Comparison of ENCODE assay signal across 8 cellular contexts in genomic region chr19:35899547-35900214, GRCh38. TPM values are rescaled to one million over a fixed set of nuclear protein-coding genes. Genes with fewer than 3 reads are reported as not detected.
DNase-seq lines count a peak whose midpoint lies in the region; ATAC-seq and TF ChIP-seq lines count a peak whose summit lies in the region.

No MANE protein-coding gene starts in this region.

- H3K27me3 ChIP-seq in BLaER1 (no peaks in the 10 kb centered on the region), OCI-LY3 (ENCODE audit: low read depth, low read length) (no peaks in the 10 kb centered on the region), mononuclear cell (ENCODE audit: insufficient read depth, low read length) (no peaks in the 10 kb centered on the region)

- DNase-seq in HUDEP-2 (lab: John Stamatoyannopoulos, UW; ENCODE audit: unreplicated experiment in 76 of 76), result peak in 68 of 76 experiments; percentile 6 to 86 (median 63)
- DNase-seq in activated T-cell treated with anti-CD3 and anti-CD28 coated beads for 48 hours (ENCODE audit: low read depth), result peak; percentile 86
- DNase-seq in epithelial cell of prostate (ENCODE audit: low read depth, low spot score), result no peak
- peak; percentile 69 to 78 for DNase-seq in stimulated activated CD8-positive, alpha-beta memory T cell treated with anti-CD3 and anti-CD28 coated beads, Interleukin-2, amount 100 ng/mL, for 1 hour (ENCODE audit: low read depth in 2 of 2)

- H3K79me2 ChIP-seq in OCI-LY3 (ENCODE audit: low read length), result peaks cover 48% of the 10 kb centered on the region

- no peak for TF ChIP-seq CTCF in OCI-LY3 (IDR thresholded peaks at IDR 0.05; ENCODE audit: low read depth, low read length)

- peak; percentile 41 for ATAC-seq in GM19372 (IDR thresholded peaks at IDR 0.05; ENCODE audit: low read depth, unreplicated experiment)

- no peak overlapping the region for H2AFZ ChIP-seq in OCI-LY3 (ENCODE audit: low read depth, low read length)

- H3K4me1 ChIP-seq in BLaER1, result peaks cover 55% of the 10 kb centered on the region
- H3K4me1 ChIP-seq in OCI-LY3 (ENCODE audit: low read length), result peaks cover 46% of the 10 kb centered on the region
- peaks cover 70% of the 10 kb centered on the region for H3K4me1 ChIP-seq in mononuclear cell (ENCODE audit: insufficient read depth, low read length)

- peak overlapping the region; percentile 87 for H3K27ac ChIP-seq in BLaER1
- H3K27ac ChIP-seq in OCI-LY3 (ENCODE audit: low read length), result peak overlapping the region; percentile 91
- peak overlapping the region; percentile 87 for H3K27ac ChIP-seq in epithelial cell of prostate

- H3K36me3 ChIP-seq in BLaER1 (peaks cover 32% of the 10 kb centered on the region), OCI-LY3 (replicated peaks; ENCODE audit: low read depth, low read length) (peaks cover 36% of the 10 kb centered on the region)

- no peaks in the 10 kb centered on the region for H4K20me1 ChIP-seq in BLaER1
- H4K20me1 ChIP-seq in OCI-LY3 (ENCODE audit: insufficient read depth, low read length), result peaks cover 30% of the 10 kb centered on the region

- H3K9ac ChIP-seq in BLaER1 (peak overlapping the region; percentile 84), OCI-LY3 (ENCODE audit: low read length) (peak overlapping the region; percentile 100)

- H3K4me3 ChIP-seq in BLaER1 (peak overlapping the region; percentile 83), OCI-LY3 (ENCODE audit: low read length) (peak overlapping the region; percentile 98), mononuclear cell (ENCODE audit: low read length) (peak overlapping the region; percentile 98)

- H3K9me3 ChIP-seq in BLaER1 (no peaks in the 10 kb centered on the region), OCI-LY3 (ENCODE audit: insufficient read depth, low read length) (no peaks in the 10 kb centered on the region), mononuclear cell (ENCODE audit: low read depth, low read length) (no peaks in the 10 kb centered on the region)

- peak overlapping the region; percentile 96 for H3K4me2 ChIP-seq in BLaER1
- peak overlapping the region; percentile 91 for H3K4me2 ChIP-seq in OCI-LY3 (ENCODE audit: low read length)

RNA-seq across cellular contexts. Expression of gene NFKBID, which starts 0.7 kb away (rescaled TPM):
- 128 TPM for total RNA-seq in mononuclear cell

RNA-seq across cellular contexts. Expression of gene HCST, which starts 2.6 kb away (rescaled TPM):
- 58.1 TPM for total RNA-seq in mononuclear cell

RNA-seq across cellular contexts. Expression of gene TYROBP, which starts 8.4 kb away (rescaled TPM):
- total RNA-seq in mononuclear cell, result 286 TPM

RNA-seq across cellular contexts. Expression of gene APLP1, which starts 31.3 kb away (rescaled TPM):
- not detected for total RNA-seq in mononuclear cell

RNA-seq across cellular contexts. Expression of gene LRFN3, which starts 36.5 kb away (rescaled TPM):
- total RNA-seq in mononuclear cell, result 1.3 TPM
